In genomic region chr11:12921580-12922157, GRCh38 we compare ENCODE assay signal across 24 cellular contexts.
"Had no signal": no experiment of that assay in that cellular context is flagged by ENCODE, and none has a peak within 500 bp of the region (broad histone marks: within the 10 kb centered on the region; RNA-seq: fewer than 3 reads in every experiment).

No MANE protein-coding gene starts in this region.

- H3K27me3 ChIP-seq: heart right ventricle, ovary, right atrium auricular region, spleen, testis, uterus had no signal

- H3K4me3 ChIP-seq: heart right ventricle, left ventricle myocardium inferior, ovary, prostate gland, right atrium auricular region, spleen, testis, uterus had no signal

- H3K4me1 ChIP-seq: heart right ventricle, prostate gland, right atrium auricular region, spleen, testis, uterus had no signal

- H3K36me3 ChIP-seq: neutrophil, ovary, prostate gland, uterus had no signal

- ATAC-seq: activated T-cell treated with anti-CD3 and anti-CD28 coated beads, Interleukin-2, amount 50 U/mL, for 72 hours; heart right ventricle; natural killer cell had no signal

- DNase-seq: activated CD4-positive, alpha-beta memory T cell treated with anti-CD3 and anti-CD28 coated beads for 36 hours; activated CD4-positive, alpha-beta T cell treated with anti-CD3 and anti-CD28 coated beads for 4 hours; activated CD4-positive, CD25-positive, alpha-beta regulatory T cell; activated effector memory CD4-positive, alpha-beta T cell treated with Interleukin-2 at 50 U/mL for 16 hours; activated naive CD4-positive, alpha-beta T cell treated with anti-CD3 and anti-CD28 coated beads for 36 hours; activated T-cell treated with anti-CD3 and anti-CD28 coated beads, Interleukin-2, amount 50 U/mL, for 72 hours; amygdala; cortex of kidney; endodermal cell; heart right ventricle; immature natural killer cell; left ventricle myocardium inferior; natural killer cell; ovary; spleen; stimulated activated CD4-positive, alpha-beta T cell treated with anti-CD3 and anti-CD28 coated beads, Interleukin-4, amount 100 ng/mL, for 1 hour; stimulated activated naive CD4-positive, alpha-beta T cell; testis; trophoblast cell; uterus had no signal

- H3K27ac ChIP-seq: epithelial cell of prostate, heart right ventricle, left ventricle myocardium inferior, neutrophil, ovary, prostate gland, right atrium auricular region, spleen, testis, uterus had no signal

- H3K9me3 ChIP-seq: heart right ventricle, left ventricle myocardium inferior, neutrophil, ovary, prostate gland, right atrium auricular region, spleen, testis, uterus had no signal
